9 cellular contexts compared by ENCODE assay signal in genomic region chr4:39700500-39700899, GRCh38. TPM values are rescaled to one million over a fixed set of nuclear protein-coding genes. Genes with fewer than 3 reads are reported as not detected.
DNase-seq lines count a peak whose midpoint lies in the region; ATAC-seq, FAIRE-seq and TF ChIP-seq lines count a peak whose summit lies in the region.
"Had no signal": no experiment of that assay in that cellular context is flagged by ENCODE, and none has a peak within 500 bp of the region (broad histone marks: within the 10 kb centered on the region; RNA-seq: fewer than 3 reads in every experiment).

No MANE protein-coding gene starts in this region.

- ATAC-seq in K562 (no peak), HG02571 (IDR thresholded peaks at IDR 0.05; ENCODE audit: unreplicated experiment) (no peak), GM21381 (IDR thresholded peaks at IDR 0.05; ENCODE audit: unreplicated experiment) (no peak)

- CTCF ChIA-PET in K562 (lab: Yijun Ruan, JAX; ENCODE audit: low intra/inter-chr PET ratio), result no interaction called here

- H3K9ac ChIP-seq in HUES48 (ENCODE audit: low read depth, low read length) (no peak overlapping the region), K562 (ENCODE audit: insufficient read depth in 1 of 2, low read depth in 2 of 2, low read length in 2 of 2) (peak overlapping the region in 1 of 2 experiments; percentile 96; a peak in 2 of 4 replicates)

- POLR2A ChIA-PET in K562 (lab: Yijun Ruan, JAX), result interaction anchor here (0.6 to 1.3 kb wide), 2 partner anchors 10 to 13 kb away, joined by 3 to 5 read pairs; no protein-coding TSS in a partner anchor

- no peaks in the 10 kb centered on the region for H3K9me3 ChIP-seq in HUES48 (ENCODE audit: control insufficient read depth, insufficient read depth, low read length)
- H3K9me3 ChIP-seq in K562 (replicated peaks; ENCODE audit: control insufficient read depth, insufficient read depth, low read depth, low read length), result no peaks in the 10 kb centered on the region
- H3K9me3 ChIP-seq in mesodermal cell (ENCODE audit: control insufficient read depth, low read length), result no peaks in the 10 kb centered on the region

- no peaks in the 10 kb centered on the region for H3K9me1 ChIP-seq in K562 (ENCODE audit: control insufficient read depth, insufficient read depth, low read length)

- H3K4me3 ChIP-seq in ACC112 (ENCODE audit: low read depth, low read length), result peak overlapping the region; percentile 88
- peak overlapping the region; percentile 75 for H3K4me3 ChIP-seq in HUES48 (ENCODE audit: low read depth, low read length)
- H3K4me3 ChIP-seq in K562, result peak overlapping the region; percentile 82
- H3K4me3 ChIP-seq in mesodermal cell (ENCODE audit: extremely low read depth, insufficient read depth, low read length, poor library complexity, severe bottlenecking), result peak overlapping the region; percentile 23

- BruUV-seq in K562 (replicated peaks; lab: Mats Ljungman, UMichigan), result no TSS peak

- intact Hi-C loops in K562 (cut with micrococcal nuclease), result no loop called here

- peaks cover 13% of the 10 kb centered on the region for H3K4me1 ChIP-seq in ACC112 (ENCODE audit: control insufficient read depth, insufficient read depth, low read length, unreplicated experiment)
- peaks cover 20% of the 10 kb centered on the region for H3K4me1 ChIP-seq in HUES48 (ENCODE audit: control insufficient read depth, insufficient read depth, low read length)
- H3K4me1 ChIP-seq in K562 (replicated peaks in 1 of 2; ENCODE audit: control insufficient read depth in 2 of 2, insufficient read depth in 2 of 2, low read length in 2 of 2), result peaks cover 4 to 13% of the 10 kb centered on the region in 2 experiments; a peak in 3 of 5 replicates
- no peaks in the 10 kb centered on the region for H3K4me1 ChIP-seq in mesodermal cell (ENCODE audit: control insufficient read depth, insufficient read depth, low read length, poor library complexity, severe bottlenecking)

- H2AFZ ChIP-seq in ACC112 (ENCODE audit: low read length, unreplicated experiment), result no peak overlapping the region
- H2AFZ ChIP-seq in K562 (ENCODE audit: low read depth, low read length), result no peak overlapping the region

- H3K36me3 ChIP-seq in ACC112 (ENCODE audit: insufficient read depth, low read length), result no peaks in the 10 kb centered on the region
- peaks cover 8% of the 10 kb centered on the region; the same call in 1 of the 2 replicates for H3K36me3 ChIP-seq in HUES48 (ENCODE audit: control insufficient read depth, insufficient read depth, low read length)
- H3K36me3 ChIP-seq in K562 (ENCODE audit: control insufficient read depth, insufficient read depth, low read length), result peaks cover 35% of the 10 kb centered on the region
- peaks cover 37% of the 10 kb centered on the region for H3K36me3 ChIP-seq in mesodermal cell (ENCODE audit: control insufficient read depth, insufficient read depth, low read length)

- H3K27ac ChIP-seq in ACC112 (ENCODE audit: low read depth, low read length), result peak overlapping the region; percentile 39
- H3K27ac ChIP-seq in HUES48 (ENCODE audit: low read depth, low read length), result peak overlapping the region; percentile 57
- H3K27ac ChIP-seq in K562 (ENCODE audit: extremely low read depth, low read depth, low read length), result peak overlapping the region; percentile 96
- no peak overlapping the region for H3K27ac ChIP-seq in mesodermal cell (ENCODE audit: low read depth, low read length, severe bottlenecking)

- FAIRE-seq in K562 (lab: Jason Lieb, UNC), result no peak

- in situ Hi-C loops in K562 (cut with MboI), result no loop called here

- 2% methylated on average over 3 of the region's 3 CpGs for WGBS in K562 (ENCODE audit: insufficient coverage, low coverage, missing lambda C conversion rate)
- WGBS in mesodermal cell (ENCODE audit: insufficient coverage in 2 of 2), 2 experiments, result 84 to 91% methylated on average over 3 of the region's 3 CpGs

- peak overlapping the region; percentile 92 for H3K4me2 ChIP-seq in K562 (ENCODE audit: insufficient read depth, low read length)

- no peak for TF ChIP-seq RAD21 in K562 (CRISPR knock-in tag; conservative IDR thresholded peaks at IDR 0.05 in 1 of 2, IDR thresholded peaks at IDR 0.05 in 1 of 2)

- DNase-seq in K562 (ENCODE audit: extremely low read depth in 1 of 4, low spot score in 3 of 4), result peak in 1 of 4 experiments; percentile 18
- DNase-seq in hippocampal formation (lab: John Stamatoyannopoulos, UW), result no peak
- DNase-seq in dedifferentiated amniotic fluid mesenchymal stem cell (ENCODE audit: extremely low spot score), result no peak
- DNase-seq: activated effector memory CD4-positive, alpha-beta T cell treated with anti-CD3 and anti-CD28 coated beads, Interleukin-2, amount 50 U/mL, for 16 hours had no signal

- TF ChIP-seq POLR2A in K562 (conservative IDR thresholded peaks at IDR 0.05), result no peak

- TF ChIP-seq CTCF in K562 (IDR thresholded peaks at IDR 0.05 in 2 of 3, conservative IDR thresholded peaks at IDR 0.05 in 1 of 3; ENCODE audit: insufficient read depth in 2 of 3, low read depth in 1 of 3, low read length in 3 of 3), result no peak

- peaks cover 9% of the 10 kb centered on the region for H4K20me1 ChIP-seq in K562 (replicated peaks; ENCODE audit: control insufficient read depth, insufficient read depth, low read length)

- no peak for TF ChIP-seq EP300 in K562 (IDR thresholded peaks at IDR 0.05; ENCODE audit: low read length)

- H3K27me3 ChIP-seq in ACC112 (ENCODE audit: insufficient read depth, low read length) (no peaks in the 10 kb centered on the region), HUES48 (ENCODE audit: control insufficient read depth, insufficient read depth, low read length) (no peaks in the 10 kb centered on the region), K562 (ENCODE audit: control insufficient read depth in 2 of 2, insufficient read depth in 2 of 2, low read length in 2 of 2) (no peaks in the 10 kb centered on the region)

- H3K79me2 ChIP-seq in ACC112 (ENCODE audit: control insufficient read depth, insufficient read depth, low read length, unreplicated experiment) (peaks cover 68% of the 10 kb centered on the region), K562 (ENCODE audit: control insufficient read depth, insufficient read depth, low read length) (peaks cover 85% of the 10 kb centered on the region)

TF ChIP-seq in K562, 482 proteins besides CTCF, POLR2A, EP300 and RAD21 (continues in another document):
- TF ChIP-seq RFX5 (IDR thresholded peaks at IDR 0.05; ENCODE audit: low read depth, low read length), result no peak
- no peak for TF ChIP-seq TRIM24 (IDR thresholded peaks at IDR 0.05)
- TF ChIP-seq ZNF695 (CRISPR knock-in tag; IDR thresholded peaks at IDR 0.05), result no peak
- TF ChIP-seq NFE2L1 (tag; IDR thresholded peaks at IDR 0.05; ENCODE audit: borderline replicate concordance, low read depth), result 0 out of 2 replicates have a peak, but pooled peaks have one; percentile 2
- peak; percentile 66 for TF ChIP-seq C11orf30 (IDR thresholded peaks at IDR 0.05; ENCODE audit: low read depth)
- TF ChIP-seq ZNF316 (IDR thresholded peaks at IDR 0.05), result peak; percentile 80
- peak; percentile 39 for TF ChIP-seq MAFG (tag; conservative IDR thresholded peaks at IDR 0.05)

RNA-seq across cellular contexts. Expression of gene UBE2K, which starts 2.6 kb away (rescaled TPM):
- 14.5 and 47.2 TPM in 2 replicates for total RNA-seq in K562 (2011; cell fraction: chromatin; rRNA removed; ENCODE audit: low replicate concordance)
- 15.8 and 18.4 TPM in 2 replicates for total RNA-seq in K562 (2011; cell fraction: nucleolus; rRNA removed)
- 30.0 and 56.6 TPM in 2 replicates for total RNA-seq in K562 (2011; cell fraction: nucleoplasm; rRNA removed)
- total RNA-seq in K562 (2014; rRNA removed), result 60.5 and 99.0 TPM in 2 replicates
- total RNA-seq in K562 (2014; rRNA removed; fragmentation: Illumina TruSeq; extraction: Trizol), result 32.1 and 39.6 TPM in 2 replicates
- 25.5 and 29.8 TPM in 2 replicates for total RNA-seq in K562 (2015; rRNA removed; fragmentation: Illumina TruSeq; extraction: Trizol)
- 103 and 121 TPM in 2 replicates for total RNA-seq in K562 (2021)
- 133 and 190 TPM in 2 replicates for polyA plus RNA-seq in K562 (2011; rRNA removed)
- polyA plus RNA-seq in K562 (2011; cell fraction: cytosol; rRNA removed), result 52.2 and 63.3 TPM in 2 replicates
- polyA plus RNA-seq in K562 (2011; cell fraction: nucleus; rRNA removed), result 16.8 and 24.8 TPM in 2 replicates
- 76.3 and 178 TPM in 2 replicates for polyA plus RNA-seq in K562 (2012)
- polyA plus RNA-seq in K562 (2014; fragmentation: Illumina TruSeq; extraction: Trizol), result 74.2 and 77.5 TPM in 2 replicates
- polyA plus RNA-seq in K562 (2014; fragmentation: Nextera tagmentation; extraction: Ambion mirVana), result 10 to 100 TPM; 48.4 to 62.6 TPM
- polyA plus RNA-seq in K562 (2014; rRNA removed), result 88.6 and 142 TPM in 2 replicates
- 78.7 and 92.4 TPM in 2 replicates for polyA minus RNA-seq in K562 (2011; rRNA and poly(A)+ RNA removed)
- polyA minus RNA-seq in K562 (2011; cell fraction: cytosol; rRNA and poly(A)+ RNA removed), result 34.0 and 48.8 TPM in 2 replicates
- polyA minus RNA-seq in K562 (2011; cell fraction: nucleus; rRNA and poly(A)+ RNA removed), result 6.9 and 12.9 TPM in 2 replicates
- polyA plus RNA-seq in mesodermal cell (2013, experiment 1 of 2), result 128 TPM
- 127 TPM for polyA plus RNA-seq in mesodermal cell (2013, experiment 2 of 2)

Comparison
In these comparisons a context has a peak if more than half of its experiments do, and no peak if none do; other contexts are left out.
1. H3K4me3 ChIP-seq: peak in every context shown above with its lines; median percentile 88 in ACC112; 82 in K562; 75 in HUES48; 23 in mesodermal cell.